Comparison of ENCODE assay signal across 2 cellular contexts in the genomic region with DNA sequence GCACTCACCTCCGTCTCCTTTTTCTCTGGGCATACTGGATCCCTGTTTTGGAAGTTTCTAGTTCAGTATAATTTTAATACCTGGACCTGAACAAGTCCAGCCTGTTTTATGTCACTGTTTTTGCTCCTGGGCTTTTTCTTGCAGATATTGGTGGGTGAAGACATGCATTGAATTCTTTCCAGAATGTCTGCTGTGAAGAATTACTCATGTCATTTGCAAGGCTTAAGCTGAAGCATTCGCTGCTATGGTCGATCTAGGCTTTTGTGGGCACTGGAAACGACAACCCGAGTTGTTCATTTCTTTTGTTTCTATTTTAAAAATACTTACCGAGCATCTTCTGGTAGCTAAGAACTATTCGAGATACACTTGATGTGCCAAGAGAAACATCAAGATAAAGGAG.
TF ChIP-seq lines count a peak whose summit lies in the region.

No MANE protein-coding gene starts in this region.

TF ChIP-seq in GM23338, 12 proteins besides CTCF, POLR2A, EP300 and RAD21 (continued from another document):
- TF ChIP-seq, protein P1, sequence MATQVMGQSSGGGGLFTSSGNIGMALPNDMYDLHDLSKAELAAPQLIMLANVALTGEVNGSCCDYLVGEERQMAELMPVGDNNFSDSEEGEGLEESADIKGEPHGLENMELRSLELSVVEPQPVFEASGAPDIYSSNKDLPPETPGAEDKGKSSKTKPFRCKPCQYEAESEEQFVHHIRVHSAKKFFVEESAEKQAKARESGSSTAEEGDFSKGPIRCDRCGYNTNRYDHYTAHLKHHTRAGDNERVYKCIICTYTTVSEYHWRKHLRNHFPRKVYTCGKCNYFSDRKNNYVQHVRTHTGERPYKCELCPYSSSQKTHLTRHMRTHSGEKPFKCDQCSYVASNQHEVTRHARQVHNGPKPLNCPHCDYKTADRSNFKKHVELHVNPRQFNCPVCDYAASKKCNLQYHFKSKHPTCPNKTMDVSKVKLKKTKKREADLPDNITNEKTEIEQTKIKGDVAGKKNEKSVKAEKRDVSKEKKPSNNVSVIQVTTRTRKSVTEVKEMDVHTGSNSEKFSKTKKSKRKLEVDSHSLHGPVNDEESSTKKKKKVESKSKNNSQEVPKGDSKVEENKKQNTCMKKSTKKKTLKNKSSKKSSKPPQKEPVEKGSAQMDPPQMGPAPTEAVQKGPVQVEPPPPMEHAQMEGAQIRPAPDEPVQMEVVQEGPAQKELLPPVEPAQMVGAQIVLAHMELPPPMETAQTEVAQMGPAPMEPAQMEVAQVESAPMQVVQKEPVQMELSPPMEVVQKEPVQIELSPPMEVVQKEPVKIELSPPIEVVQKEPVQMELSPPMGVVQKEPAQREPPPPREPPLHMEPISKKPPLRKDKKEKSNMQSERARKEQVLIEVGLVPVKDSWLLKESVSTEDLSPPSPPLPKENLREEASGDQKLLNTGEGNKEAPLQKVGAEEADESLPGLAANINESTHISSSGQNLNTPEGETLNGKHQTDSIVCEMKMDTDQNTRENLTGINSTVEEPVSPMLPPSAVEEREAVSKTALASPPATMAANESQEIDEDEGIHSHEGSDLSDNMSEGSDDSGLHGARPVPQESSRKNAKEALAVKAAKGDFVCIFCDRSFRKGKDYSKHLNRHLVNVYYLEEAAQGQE (IDR thresholded peaks at IDR 0.05; ENCODE audit: unreplicated experiment): no peak
- no peak for TF ChIP-seq POLR2AphosphoS5 (IDR thresholded peaks at IDR 0.05; ENCODE audit: low read depth)

TF ChIP-seq in WTC11, 78 proteins besides CTCF, POLR2A, EP300 and RAD21 (continued from another document):
- TF ChIP-seq, protein P2, sequence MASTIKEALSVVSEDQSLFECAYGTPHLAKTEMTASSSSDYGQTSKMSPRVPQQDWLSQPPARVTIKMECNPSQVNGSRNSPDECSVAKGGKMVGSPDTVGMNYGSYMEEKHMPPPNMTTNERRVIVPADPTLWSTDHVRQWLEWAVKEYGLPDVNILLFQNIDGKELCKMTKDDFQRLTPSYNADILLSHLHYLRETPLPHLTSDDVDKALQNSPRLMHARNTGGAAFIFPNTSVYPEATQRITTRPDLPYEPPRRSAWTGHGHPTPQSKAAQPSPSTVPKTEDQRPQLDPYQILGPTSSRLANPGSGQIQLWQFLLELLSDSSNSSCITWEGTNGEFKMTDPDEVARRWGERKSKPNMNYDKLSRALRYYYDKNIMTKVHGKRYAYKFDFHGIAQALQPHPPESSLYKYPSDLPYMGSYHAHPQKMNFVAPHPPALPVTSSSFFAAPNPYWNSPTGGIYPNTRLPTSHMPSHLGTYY (CRISPR knock-in tag; IDR thresholded peaks at IDR 0.05): no peak
- TF ChIP-seq TP53 (CRISPR knock-in tag; IDR thresholded peaks at IDR 0.05) (no peak), ETV6 (CRISPR knock-in tag; IDR thresholded peaks at IDR 0.05) (no peak), ZNF219 (CRISPR knock-in tag; IDR thresholded peaks at IDR 0.05; ENCODE audit: borderline replicate concordance) (no peak), KAT7 (CRISPR knock-in tag; IDR thresholded peaks at IDR 0.05; ENCODE audit: borderline replicate concordance) (no peak)
- TF ChIP-seq, protein P3, sequence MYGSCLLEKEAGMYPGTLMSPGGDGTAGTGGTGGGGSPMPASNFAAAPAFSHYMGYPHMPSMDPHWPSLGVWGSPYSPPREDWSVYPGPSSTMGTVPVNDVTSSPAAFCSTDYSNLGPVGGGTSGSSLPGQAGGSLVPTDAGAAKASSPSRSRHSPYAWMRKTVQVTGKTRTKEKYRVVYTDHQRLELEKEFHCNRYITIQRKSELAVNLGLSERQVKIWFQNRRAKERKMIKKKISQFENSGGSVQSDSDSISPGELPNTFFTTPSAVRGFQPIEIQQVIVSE (CRISPR knock-in tag; IDR thresholded peaks at IDR 0.05; ENCODE audit: borderline replicate concordance): no peak
- TF ChIP-seq, protein P4, sequence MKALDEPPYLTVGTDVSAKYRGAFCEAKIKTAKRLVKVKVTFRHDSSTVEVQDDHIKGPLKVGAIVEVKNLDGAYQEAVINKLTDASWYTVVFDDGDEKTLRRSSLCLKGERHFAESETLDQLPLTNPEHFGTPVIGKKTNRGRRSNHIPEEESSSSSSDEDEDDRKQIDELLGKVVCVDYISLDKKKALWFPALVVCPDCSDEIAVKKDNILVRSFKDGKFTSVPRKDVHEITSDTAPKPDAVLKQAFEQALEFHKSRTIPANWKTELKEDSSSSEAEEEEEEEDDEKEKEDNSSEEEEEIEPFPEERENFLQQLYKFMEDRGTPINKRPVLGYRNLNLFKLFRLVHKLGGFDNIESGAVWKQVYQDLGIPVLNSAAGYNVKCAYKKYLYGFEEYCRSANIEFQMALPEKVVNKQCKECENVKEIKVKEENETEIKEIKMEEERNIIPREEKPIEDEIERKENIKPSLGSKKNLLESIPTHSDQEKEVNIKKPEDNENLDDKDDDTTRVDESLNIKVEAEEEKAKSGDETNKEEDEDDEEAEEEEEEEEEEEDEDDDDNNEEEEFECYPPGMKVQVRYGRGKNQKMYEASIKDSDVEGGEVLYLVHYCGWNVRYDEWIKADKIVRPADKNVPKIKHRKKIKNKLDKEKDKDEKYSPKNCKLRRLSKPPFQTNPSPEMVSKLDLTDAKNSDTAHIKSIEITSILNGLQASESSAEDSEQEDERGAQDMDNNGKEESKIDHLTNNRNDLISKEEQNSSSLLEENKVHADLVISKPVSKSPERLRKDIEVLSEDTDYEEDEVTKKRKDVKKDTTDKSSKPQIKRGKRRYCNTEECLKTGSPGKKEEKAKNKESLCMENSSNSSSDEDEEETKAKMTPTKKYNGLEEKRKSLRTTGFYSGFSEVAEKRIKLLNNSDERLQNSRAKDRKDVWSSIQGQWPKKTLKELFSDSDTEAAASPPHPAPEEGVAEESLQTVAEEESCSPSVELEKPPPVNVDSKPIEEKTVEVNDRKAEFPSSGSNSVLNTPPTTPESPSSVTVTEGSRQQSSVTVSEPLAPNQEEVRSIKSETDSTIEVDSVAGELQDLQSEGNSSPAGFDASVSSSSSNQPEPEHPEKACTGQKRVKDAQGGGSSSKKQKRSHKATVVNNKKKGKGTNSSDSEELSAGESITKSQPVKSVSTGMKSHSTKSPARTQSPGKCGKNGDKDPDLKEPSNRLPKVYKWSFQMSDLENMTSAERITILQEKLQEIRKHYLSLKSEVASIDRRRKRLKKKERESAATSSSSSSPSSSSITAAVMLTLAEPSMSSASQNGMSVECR (CRISPR knock-in tag; IDR thresholded peaks at IDR 0.05; ENCODE audit: borderline replicate concordance): no peak
- TF ChIP-seq, protein P5, sequence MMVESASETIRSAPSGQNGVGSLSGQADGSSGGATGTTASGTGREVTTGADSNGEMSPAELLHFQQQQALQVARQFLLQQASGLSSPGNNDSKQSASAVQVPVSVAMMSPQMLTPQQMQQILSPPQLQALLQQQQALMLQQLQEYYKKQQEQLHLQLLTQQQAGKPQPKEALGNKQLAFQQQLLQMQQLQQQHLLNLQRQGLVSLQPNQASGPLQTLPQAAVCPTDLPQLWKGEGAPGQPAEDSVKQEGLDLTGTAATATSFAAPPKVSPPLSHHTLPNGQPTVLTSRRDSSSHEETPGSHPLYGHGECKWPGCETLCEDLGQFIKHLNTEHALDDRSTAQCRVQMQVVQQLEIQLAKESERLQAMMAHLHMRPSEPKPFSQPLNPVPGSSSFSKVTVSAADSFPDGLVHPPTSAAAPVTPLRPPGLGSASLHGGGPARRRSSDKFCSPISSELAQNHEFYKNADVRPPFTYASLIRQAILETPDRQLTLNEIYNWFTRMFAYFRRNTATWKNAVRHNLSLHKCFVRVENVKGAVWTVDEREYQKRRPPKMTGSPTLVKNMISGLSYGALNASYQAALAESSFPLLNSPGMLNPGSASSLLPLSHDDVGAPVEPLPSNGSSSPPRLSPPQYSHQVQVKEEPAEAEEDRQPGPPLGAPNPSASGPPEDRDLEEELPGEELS (CRISPR knock-in tag; IDR thresholded peaks at IDR 0.05): no peak
